8 cellular contexts compared by ENCODE assay signal in the genomic region with DNA sequence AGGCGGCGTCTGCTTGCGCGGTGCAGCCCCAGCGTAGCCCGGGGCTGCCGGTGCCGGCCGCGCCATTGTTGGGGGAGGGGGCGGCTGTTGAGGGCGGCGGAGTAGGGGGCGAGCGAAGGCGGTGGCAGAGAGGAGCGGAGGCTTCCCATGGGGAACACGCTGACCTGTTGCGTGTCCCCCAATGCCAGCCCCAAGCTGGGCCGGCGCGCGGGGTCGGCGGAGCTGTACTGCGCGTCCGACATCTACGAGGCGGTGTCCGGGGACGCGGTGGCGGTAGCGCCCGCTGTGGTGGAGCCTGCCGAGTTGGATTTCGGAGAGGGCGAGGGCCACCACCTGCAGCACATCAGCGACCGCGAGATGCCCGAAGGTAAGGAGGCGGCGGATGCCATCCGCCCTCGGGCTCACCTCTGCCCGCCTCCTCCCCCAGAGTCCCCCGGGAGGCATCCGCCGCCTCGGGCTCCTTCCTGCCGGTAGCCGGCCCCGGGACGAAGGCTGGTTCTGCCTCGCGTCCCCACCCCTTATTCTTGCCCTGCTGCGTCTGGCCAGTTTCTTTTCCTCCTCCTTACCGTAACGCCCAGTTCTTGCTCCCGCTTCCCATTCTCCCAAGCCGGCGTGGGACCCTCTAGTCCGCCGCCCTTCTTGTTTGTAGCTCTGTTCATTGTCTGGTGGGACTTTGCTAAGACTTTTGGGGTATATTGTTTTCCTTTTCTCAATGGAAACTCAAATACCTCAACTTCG. TPM values are rescaled to one million over a fixed set of nuclear protein-coding genes. Genes with fewer than 3 reads are reported as not detected.
DNase-seq lines count a peak whose midpoint lies in the region; ATAC-seq and TF ChIP-seq lines count a peak whose summit lies in the region.

No MANE protein-coding gene starts in this region.

- H3K27ac ChIP-seq in foreskin keratinocyte (no peak overlapping the region), osteoblast (ENCODE audit: low read depth, low read length) (peak overlapping the region; percentile 69), tibial artery (peak overlapping the region; percentile 86 to 91)

- H3K27ac Mint-ChIP-seq in activated T-helper 2 cell treated with anti-CD3 and anti-CD28 coated beads, Interferon-gamma antibody, Interleukin-2, Interleukin-4, amounts not matched to agents 10 μg/mL and 5 μg/mL and 100 μg/mL, durations not matched to agents 14 hours and 24 hours and 36 hours: peak overlapping the region; percentile 70

- H3K9me3 Mint-ChIP-seq in activated T-helper 2 cell treated with anti-CD3 and anti-CD28 coated beads, Interferon-gamma antibody, Interleukin-2, Interleukin-4, amounts not matched to agents 10 μg/mL and 5 μg/mL and 100 μg/mL, durations not matched to agents 14 hours and 24 hours and 36 hours: no peaks in the 10 kb centered on the region

- no peaks in the 10 kb centered on the region for H3K36me3 ChIP-seq in osteoblast (ENCODE audit: insufficient read depth, low read length)
- no peaks in the 10 kb centered on the region for H3K36me3 ChIP-seq in tibial artery

- peak overlapping the region; percentile 82 for H2AFZ ChIP-seq in osteoblast (ENCODE audit: low read length)

- intact Hi-C loops in activated T-helper 2 cell treated with anti-CD3 and anti-CD28 coated beads, Interferon-gamma antibody, Interleukin-2, Interleukin-4, amounts not matched to agents 10 μg/mL and 5 μg/mL and 100 μg/mL, durations not matched to agents 14 hours and 24 hours and 36 hours (cut with micrococcal nuclease): loop anchor here (1.0 kb wide), 4 partner anchors 58 to 543 kb away; a partner anchor contains a TSS
- intact Hi-C loops in tibial artery (cut with DNase I; ENCODE audit: low total_unique reads): loop anchor here (2.0 to 10.0 kb wide), 2 partner anchors 57 to 87 kb away; a partner anchor contains a TSS

- peaks cover 19% of the 10 kb centered on the region for H3K4me1 ChIP-seq in foreskin keratinocyte
- peaks cover 17% of the 10 kb centered on the region for H3K4me1 ChIP-seq in osteoblast (ENCODE audit: insufficient read depth, low read length)
- H3K4me1 ChIP-seq in tibial artery: peaks cover 0 to 32% (median 11%) of the 10 kb centered on the region in 4 donors

- ATAC-seq in HG02943 (IDR thresholded peaks at IDR 0.05; ENCODE audit: low read depth, unreplicated experiment): peak; percentile 34
- ATAC-seq in foreskin keratinocyte: peak; percentile 5

- peak overlapping the region; percentile 88 for H3K4me2 ChIP-seq in osteoblast (ENCODE audit: insufficient read depth, low read length)

- peak overlapping the region; percentile 96 for H3K4me3 Mint-ChIP-seq in activated T-helper 2 cell treated with anti-CD3 and anti-CD28 coated beads, Interferon-gamma antibody, Interleukin-2, Interleukin-4, amounts not matched to agents 10 μg/mL and 5 μg/mL and 100 μg/mL, durations not matched to agents 14 hours and 24 hours and 36 hours (ENCODE audit: low read depth)

- TF ChIP-seq CTCF in foreskin keratinocyte (conservative IDR thresholded peaks at IDR 0.05) (no peak), osteoblast (IDR thresholded peaks at IDR 0.05; ENCODE audit: extremely low read depth, low read depth, low read length) (no peak), tibial artery (IDR thresholded peaks at IDR 0.05) (no peak)

- H3K9me3 ChIP-seq in osteoblast (ENCODE audit: low read depth, low read length): no peaks in the 10 kb centered on the region
- no peaks in the 10 kb centered on the region for H3K9me3 ChIP-seq in tibial artery

- no peaks in the 10 kb centered on the region for H3K27me3 Mint-ChIP-seq in activated T-helper 2 cell treated with anti-CD3 and anti-CD28 coated beads, Interferon-gamma antibody, Interleukin-2, Interleukin-4, amounts not matched to agents 10 μg/mL and 5 μg/mL and 100 μg/mL, durations not matched to agents 14 hours and 24 hours and 36 hours (ENCODE audit: low read depth)

- DNase-seq in NK-92 treated with Interleukin-12 subunit alpha and Interleukin-12 subunit beta, amount 100 ng/mL, for 24 hours (lab: John Stamatoyannopoulos, UW): peak; percentile 57
- DNase-seq in NK-92 (lab: John Stamatoyannopoulos, UW; ENCODE audit: unreplicated experiment) (no peak), NCI-H748 (lab: John Stamatoyannopoulos, UW; ENCODE audit: unreplicated experiment) (peak; percentile 77), foreskin keratinocyte (peak in 1 of 2 donors; percentile 36), osteoblast (ENCODE audit: insufficient read length, low spot score, missing footprints) (no peak), tibial artery (peak; percentile 38 to 76)
- peak; percentile 50 for DNase-seq in activated T-helper 2 cell treated with anti-CD3 and anti-CD28 coated beads, Interferon-gamma antibody, Interleukin-2, Interleukin-4, amounts not matched to agents 10 μg/mL and 5 μg/mL and 100 μg/mL, durations not matched to agents 14 hours and 24 hours and 36 hours (ENCODE audit: low spot score)

- H4K20me1 ChIP-seq in osteoblast (ENCODE audit: insufficient read depth, low read length): no peaks in the 10 kb centered on the region

- H3K4me3 ChIP-seq in osteoblast (ENCODE audit: insufficient read depth, low read length): peak overlapping the region; percentile 90
- peak overlapping the region; percentile 79 to 99 for H3K4me3 ChIP-seq in tibial artery

- H3K36me3 Mint-ChIP-seq in activated T-helper 2 cell treated with anti-CD3 and anti-CD28 coated beads, Interferon-gamma antibody, Interleukin-2, Interleukin-4, amounts not matched to agents 10 μg/mL and 5 μg/mL and 100 μg/mL, durations not matched to agents 14 hours and 24 hours and 36 hours (ENCODE audit: low read depth): peaks cover 4% of the 10 kb centered on the region

- peaks cover 41% of the 10 kb centered on the region for H3K79me2 ChIP-seq in osteoblast (ENCODE audit: insufficient read depth, low read length)

- peaks cover 21% of the 10 kb centered on the region for H3K4me1 Mint-ChIP-seq in activated T-helper 2 cell treated with anti-CD3 and anti-CD28 coated beads, Interferon-gamma antibody, Interleukin-2, Interleukin-4, amounts not matched to agents 10 μg/mL and 5 μg/mL and 100 μg/mL, durations not matched to agents 14 hours and 24 hours and 36 hours (ENCODE audit: low read depth)

- H3K27me3 ChIP-seq in foreskin keratinocyte (no peaks in the 10 kb centered on the region), osteoblast (ENCODE audit: insufficient read depth, low read length) (no peaks in the 10 kb centered on the region), tibial artery (no peaks in the 10 kb centered on the region)

RNA-seq across cellular contexts. Expression of a gene that starts 0.5 kb away (rescaled TPM):
- 6.7 and 8.2 TPM in 2 replicates for total RNA-seq in activated T-helper 2 cell treated with anti-CD3 and anti-CD28 coated beads, Interferon-gamma antibody, Interleukin-2, Interleukin-4, amounts not matched to agents 10 μg/mL and 5 μg/mL and 100 μg/mL, durations not matched to agents 14 hours and 24 hours and 36 hours
- 20.8 and 22.5 TPM in 2 replicates for total RNA-seq in foreskin keratinocyte
- 11.4 and 12.9 TPM in 2 replicates for polyA plus RNA-seq in foreskin keratinocyte
- total RNA-seq in osteoblast: 14.1 and 15.9 TPM in 2 replicates

RNA-seq across cellular contexts. Expression of a gene that starts 57.8 kb away (rescaled TPM):
- 1.7 TPM in 2 replicates for total RNA-seq in activated T-helper 2 cell treated with anti-CD3 and anti-CD28 coated beads, Interferon-gamma antibody, Interleukin-2, Interleukin-4, amounts not matched to agents 10 μg/mL and 5 μg/mL and 100 μg/mL, durations not matched to agents 14 hours and 24 hours and 36 hours
- total RNA-seq in foreskin keratinocyte: 3.6 and 4.3 TPM in 2 replicates
- polyA plus RNA-seq in foreskin keratinocyte: 0.95 and 1.3 TPM in 2 replicates
- total RNA-seq in osteoblast: 10.6 and 12.7 TPM in 2 replicates

Comparison
In these comparisons a context has a peak if more than half of its experiments do, and no peak if none do; other contexts are left out.
1. DNase-seq: peak in NK-92 treated with Interleukin-12 subunit alpha and Interleukin-12 subunit beta, amount 100 ng/mL, for 24 hours (single experiment), NCI-H748 (single experiment), activated T-helper 2 cell treated with anti-CD3 and anti-CD28 coated beads, Interferon-gamma antibody, Interleukin-2, Interleukin-4, amounts not matched to agents 10 μg/mL and 5 μg/mL and 100 μg/mL, durations not matched to agents 14 hours and 24 hours and 36 hours (single experiment) and tibial artery (2 of 2); none in NK-92 (single experiment) and osteoblast (single experiment).